Comparison of ENCODE assay signal across 8 cellular contexts in genomic region chr12:116533343-116534248, GRCh38. TPM values are rescaled to one million over a fixed set of nuclear protein-coding genes. Genes with fewer than 3 reads are reported as not detected.
A peak's percentile ranks its signal among the peaks of the same experiment; 100 is the strongest.
DNase-seq lines count a peak whose midpoint lies in the region; ATAC-seq and TF ChIP-seq lines count a peak whose summit lies in the region.

No MANE protein-coding gene starts in this region.

- H3K4me1 ChIP-seq in BLaER1, result peaks cover 32% of the 10 kb centered on the region
- no peaks in the 10 kb centered on the region for H3K4me1 ChIP-seq in RWPE2 (ENCODE audit: insufficient read depth, poor library complexity, severe bottlenecking)

- H3K9me3 ChIP-seq in BLaER1, result no peaks in the 10 kb centered on the region
- no peaks in the 10 kb centered on the region for H3K9me3 ChIP-seq in RWPE2 (ENCODE audit: severe bottlenecking)

- H4K20me1 ChIP-seq in BLaER1, result no peaks in the 10 kb centered on the region

- H3K36me3 ChIP-seq in BLaER1 (no peaks in the 10 kb centered on the region), RWPE2 (ENCODE audit: low read depth) (no peaks in the 10 kb centered on the region)

- no peaks in the 10 kb centered on the region for H3K9me3 Mint-ChIP-seq in nephron progenitor cell
- no peaks in the 10 kb centered on the region for H3K9me3 Mint-ChIP-seq in stimulated activated naive CD8-positive, alpha-beta T cell treated with anti-CD3 and anti-CD28 coated beads, Interleukin-15, Interleukin-2, amounts not matched to agents 100 ng/mL and 50 ng/mL, for 24 hours

- peak overlapping the region; percentile 95 for H3K27ac Mint-ChIP-seq in nephron progenitor cell
- no peak overlapping the region for H3K27ac Mint-ChIP-seq in stimulated activated naive CD8-positive, alpha-beta T cell treated with anti-CD3 and anti-CD28 coated beads, Interleukin-15, Interleukin-2, amounts not matched to agents 100 ng/mL and 50 ng/mL, for 24 hours

- H3K4me2 ChIP-seq in BLaER1, result peak overlapping the region; percentile 89

- H3K27me3 ChIP-seq in BLaER1 (no peaks in the 10 kb centered on the region), RWPE2 (ENCODE audit: insufficient read depth, poor library complexity, severe bottlenecking) (no peaks in the 10 kb centered on the region)

- no peaks in the 10 kb centered on the region for H3K27me3 Mint-ChIP-seq in nephron progenitor cell (ENCODE audit: low read depth, poor library complexity)
- no peaks in the 10 kb centered on the region for H3K27me3 Mint-ChIP-seq in stimulated activated naive CD8-positive, alpha-beta T cell treated with anti-CD3 and anti-CD28 coated beads, Interleukin-15, Interleukin-2, amounts not matched to agents 100 ng/mL and 50 ng/mL, for 24 hours

- ATAC-seq in GM19455 (IDR thresholded peaks at IDR 0.05; ENCODE audit: unreplicated experiment) (peak; percentile 54), RWPE2 (ENCODE audit: low read depth) (peak; percentile 75)

- H3K4me3 ChIP-seq in BLaER1 (peak overlapping the region; percentile 68), RWPE2 (ENCODE audit: severe bottlenecking) (peak overlapping the region; percentile 25), fibroblast of villous mesenchyme (ENCODE audit: low read depth, low read length) (peak overlapping the region; percentile 65)

- peak; percentile 61 for DNase-seq in KG1 (lab: John Stamatoyannopoulos, UW)
- DNase-seq in RWPE2 (ENCODE audit: low spot score), result peak; percentile 64
- DNase-seq in activated effector memory CD4-positive, alpha-beta T cell treated with Interleukin-2 at 50 U/mL for 16 hours, result peak; percentile 62
- DNase-seq in fibroblast of villous mesenchyme (ENCODE audit: low read depth), result peak; percentile 66
- peak; percentile 95 for DNase-seq in nephron progenitor cell

- H3K9ac ChIP-seq in BLaER1, result peak overlapping the region; percentile 64

- H3K4me1 Mint-ChIP-seq in nephron progenitor cell, result peaks cover 78% of the 10 kb centered on the region
- H3K4me1 Mint-ChIP-seq in stimulated activated naive CD8-positive, alpha-beta T cell treated with anti-CD3 and anti-CD28 coated beads, Interleukin-15, Interleukin-2, amounts not matched to agents 100 ng/mL and 50 ng/mL, for 24 hours (ENCODE audit: low read depth), result peaks cover 47% of the 10 kb centered on the region

- no peaks in the 10 kb centered on the region for H3K36me3 Mint-ChIP-seq in nephron progenitor cell (ENCODE audit: low read depth)
- H3K36me3 Mint-ChIP-seq in stimulated activated naive CD8-positive, alpha-beta T cell treated with anti-CD3 and anti-CD28 coated beads, Interleukin-15, Interleukin-2, amounts not matched to agents 100 ng/mL and 50 ng/mL, for 24 hours (ENCODE audit: low read depth), result no peaks in the 10 kb centered on the region

- peak overlapping the region; percentile 83 for H3K4me3 Mint-ChIP-seq in nephron progenitor cell
- H3K4me3 Mint-ChIP-seq in stimulated activated naive CD8-positive, alpha-beta T cell treated with anti-CD3 and anti-CD28 coated beads, Interleukin-15, Interleukin-2, amounts not matched to agents 100 ng/mL and 50 ng/mL, for 24 hours, result peak overlapping the region; percentile 68

- no peak overlapping the region for H3K27ac ChIP-seq in BLaER1
- no peak overlapping the region for H3K27ac ChIP-seq in RWPE2 (ENCODE audit: poor library complexity, severe bottlenecking)

- no peak for TF ChIP-seq CTCF in RWPE2 (IDR thresholded peaks at IDR 0.05; ENCODE audit: poor library complexity, severe bottlenecking)
- no peak for TF ChIP-seq CTCF in fibroblast of villous mesenchyme (IDR thresholded peaks at IDR 0.05; ENCODE audit: insufficient read depth, low read depth, low read length)
- no peak for TF ChIP-seq CTCF in nephron progenitor cell (IDR thresholded peaks at IDR 0.05)

RNA-seq across cellular contexts. Expression of gene MAP1LC3B2, which starts 25.6 kb away (rescaled TPM):
- 0.32 and 0.43 TPM in 2 replicates for total RNA-seq in fibroblast of villous mesenchyme
